1 cellular context compared by ENCODE assay signal in genomic region chr7:33128990-33129805, GRCh38.
A peak's percentile ranks its signal among the peaks of the same experiment; 100 is the strongest.
TF ChIP-seq lines count a peak whose summit lies in the region.

TSS of gene BBS9 (plus strand) at chr7:33129564. CDS start at chr7:33146253, 16,689 bp downstream.

TF ChIP-seq in H1, 55 proteins besides CTCF, POLR2A, EP300 and RAD21 (continued from another document):
- TF ChIP-seq YY1 (IDR thresholded peaks at IDR 0.05; ENCODE audit: low read depth, low read length) (0 out of 2 replicates have a peak, but pooled peaks have one; percentile 27), KDM1A (IDR thresholded peaks at IDR 0.05; ENCODE audit: borderline replicate concordance, low read length) (no peak), EZH2 (IDR thresholded peaks at IDR 0.05; ENCODE audit: low read depth, low read length, severe bottlenecking) (no peak), ZNF274 (IDR thresholded peaks at IDR 0.05; ENCODE audit: borderline replicate concordance, extremely low read depth, low read length) (no peak), RXRA (IDR thresholded peaks at IDR 0.05; ENCODE audit: insufficient read depth, low read depth, low read length) (no peak), CHD7 (IDR thresholded peaks at IDR 0.05; ENCODE audit: insufficient replicate concordance, low read length) (no peak), BRCA1 (IDR thresholded peaks at IDR 0.05; ENCODE audit: low read depth, low read length) (no peak), SIX5 (IDR thresholded peaks at IDR 0.05; ENCODE audit: low read depth, low read length) (peak; percentile 61), POU5F1 (IDR thresholded peaks at IDR 0.05; ENCODE audit: low read depth, low read length) (no peak), CBX8 (IDR thresholded peaks at IDR 0.05; ENCODE audit: borderline replicate concordance, low read depth, low read length) (no peak), TAF7 (optimal IDR thresholded peaks at IDR 0.05; ENCODE audit: borderline replicate concordance, low read depth, low read length) (no peak), CTBP2 (IDR thresholded peaks at IDR 0.05; ENCODE audit: borderline replicate concordance, insufficient read depth, insufficient read length, low read length) (no peak), HDAC2 (IDR thresholded peaks at IDR 0.05; ENCODE audit: borderline replicate concordance in 1 of 2, low read depth in 2 of 2, low read length in 2 of 2) (peak in 1 of 2 experiments; percentile 68; a peak in 1 of 4 replicates), KDM5A (IDR thresholded peaks at IDR 0.05; ENCODE audit: low read length) (no peak), ATF3 (IDR thresholded peaks at IDR 0.05; ENCODE audit: insufficient read depth, low read depth, low read length) (no peak), TBP (IDR thresholded peaks at IDR 0.05; ENCODE audit: low read depth, low read length) (peak; percentile 44; the same call in 1 of the 2 replicates), TEAD4 (IDR thresholded peaks at IDR 0.05; ENCODE audit: low read depth, low read length) (no peak), RNF2 (IDR thresholded peaks at IDR 0.05; ENCODE audit: borderline replicate concordance, low read depth, low read length, missing control alignments, poor library complexity, severe bottlenecking) (no peak), PHF8 (conservative IDR thresholded peaks at IDR 0.05; ENCODE audit: low read depth, low read length) (0 out of 2 replicates have a peak, but pooled peaks have one; percentile 37), SAP30 (IDR thresholded peaks at IDR 0.05; ENCODE audit: insufficient read depth, insufficient replicate concordance, low read length) (peak; percentile 76), TAF1 (IDR thresholded peaks at IDR 0.05; ENCODE audit: low read depth, low read length) (peak; percentile 53; the same call in 1 of the 2 replicates), SIRT6 (IDR thresholded peaks at IDR 0.05; ENCODE audit: low read length) (no peak), SRF (IDR thresholded peaks at IDR 0.05; ENCODE audit: low read depth, low read length) (no peak), EGR1 (IDR thresholded peaks at IDR 0.05; ENCODE audit: borderline replicate concordance, low read depth, low read length) (no peak), MAFK (IDR thresholded peaks at IDR 0.05; ENCODE audit: low read depth, low read length) (no peak), JUND (IDR thresholded peaks at IDR 0.05; ENCODE audit: low read length) (no peak), JUN (IDR thresholded peaks at IDR 0.05; ENCODE audit: low read depth, low read length) (no peak), NANOG (IDR thresholded peaks at IDR 0.05; ENCODE audit: insufficient read depth, low read depth, low read length, poor library complexity, severe bottlenecking) (no peak), USF2 (IDR thresholded peaks at IDR 0.05; ENCODE audit: low read length) (peak; percentile 43; the same call in 1 of the 2 replicates), ATF2 (IDR thresholded peaks at IDR 0.05; ENCODE audit: low read length) (no peak), SP1 (IDR thresholded peaks at IDR 0.05; ENCODE audit: low read depth, low read length) (0 out of 2 replicates have a peak, but pooled peaks have one; percentile 10), SP2 (IDR thresholded peaks at IDR 0.05; ENCODE audit: low read length) (no peak), RBBP5 (IDR thresholded peaks at IDR 0.05; ENCODE audit: borderline replicate concordance, low read depth, low read length) (peak; percentile 71; the same call in 1 of the 2 replicates), POLR2AphosphoS5 (IDR thresholded peaks at IDR 0.05; ENCODE audit: low read depth, low read length) (peak; percentile 49; the same call in 1 of the 2 replicates), GABPA (IDR thresholded peaks at IDR 0.05; ENCODE audit: borderline replicate concordance, insufficient read depth, low read length) (no peak), SUZ12 (IDR thresholded peaks at IDR 0.05; ENCODE audit: low read length) (no peak), CBX5 (IDR thresholded peaks at IDR 0.05; ENCODE audit: low read depth, low read length) (no peak)
